ENCODE assay signal across 3 cellular contexts in the genomic region with DNA sequence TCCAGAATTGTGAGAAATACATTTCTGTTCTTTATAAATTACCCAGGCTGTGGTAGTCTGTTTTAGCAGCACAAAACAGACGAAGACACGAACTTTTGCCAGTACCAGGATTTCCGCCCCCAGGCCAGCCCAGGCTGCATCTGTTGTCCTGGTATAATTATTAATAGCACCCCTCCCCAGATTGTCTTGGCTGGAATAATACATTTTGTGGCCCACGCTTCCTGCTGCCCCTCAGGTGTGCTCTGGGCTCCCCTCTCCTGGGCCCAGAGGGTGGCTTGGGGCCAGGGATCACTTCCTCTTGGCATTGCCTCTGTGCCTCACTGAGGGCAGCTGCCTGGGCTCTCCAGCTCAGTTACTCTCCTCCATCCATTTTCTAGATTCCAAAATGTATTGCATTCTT.
A peak's percentile ranks its signal among the peaks of the same experiment; 100 is the strongest.
TF ChIP-seq lines count a peak whose summit lies in the region.

No MANE protein-coding gene starts in this region.

TF ChIP-seq in SK-N-SH, 30 proteins besides CTCF, POLR2A, EP300 and RAD21:
- no peak for TF ChIP-seq TAF1 (IDR thresholded peaks at IDR 0.05; ENCODE audit: borderline replicate concordance, low read depth, low read length)
- TF ChIP-seq RCOR1 (IDR thresholded peaks at IDR 0.05; ENCODE audit: low read length) = peak; percentile 40; the same call in 1 of the 2 replicates

TF ChIP-seq in SK-N-SH treated with all-trans-retinoic acid at 6 μM for 48 hours, 23 proteins besides CTCF, POLR2A, EP300 and RAD21:
- TF ChIP-seq ISL1 (CRISPR knock-in tag; IDR thresholded peaks at IDR 0.05) = no peak
- no peak for TF ChIP-seq OSR1 (CRISPR knock-in tag; IDR thresholded peaks at IDR 0.05)
- no peak for TF ChIP-seq ZNF70 (CRISPR knock-in tag; IDR thresholded peaks at IDR 0.05)
- no peak for TF ChIP-seq ZNF565 (CRISPR knock-in tag; conservative IDR thresholded peaks at IDR 0.05; ENCODE audit: low read depth)
- TF ChIP-seq ZFP3 (CRISPR knock-in tag; IDR thresholded peaks at IDR 0.05) = no peak
- TF ChIP-seq RARB (CRISPR knock-in tag; IDR thresholded peaks at IDR 0.05) = no peak
- TF ChIP-seq ESRRG (CRISPR knock-in tag; IDR thresholded peaks at IDR 0.05) = no peak
- no peak for TF ChIP-seq ZC3H10 (CRISPR knock-in tag; IDR thresholded peaks at IDR 0.05)
- TF ChIP-seq, protein P1, sequence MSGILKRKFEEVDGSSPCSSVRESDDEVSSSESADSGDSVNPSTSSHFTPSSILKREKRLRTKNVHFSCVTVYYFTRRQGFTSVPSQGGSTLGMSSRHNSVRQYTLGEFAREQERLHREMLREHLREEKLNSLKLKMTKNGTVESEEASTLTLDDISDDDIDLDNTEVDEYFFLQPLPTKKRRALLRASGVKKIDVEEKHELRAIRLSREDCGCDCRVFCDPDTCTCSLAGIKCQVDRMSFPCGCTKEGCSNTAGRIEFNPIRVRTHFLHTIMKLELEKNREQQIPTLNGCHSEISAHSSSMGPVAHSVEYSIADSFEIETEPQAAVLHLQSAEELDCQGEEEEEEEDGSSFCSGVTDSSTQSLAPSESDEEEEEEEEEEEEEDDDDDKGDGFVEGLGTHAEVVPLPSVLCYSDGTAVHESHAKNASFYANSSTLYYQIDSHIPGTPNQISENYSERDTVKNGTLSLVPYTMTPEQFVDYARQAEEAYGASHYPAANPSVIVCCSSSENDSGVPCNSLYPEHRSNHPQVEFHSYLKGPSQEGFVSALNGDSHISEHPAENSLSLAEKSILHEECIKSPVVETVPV (CRISPR knock-in tag; IDR thresholded peaks at IDR 0.05) = no peak
- TF ChIP-seq, protein P2, sequence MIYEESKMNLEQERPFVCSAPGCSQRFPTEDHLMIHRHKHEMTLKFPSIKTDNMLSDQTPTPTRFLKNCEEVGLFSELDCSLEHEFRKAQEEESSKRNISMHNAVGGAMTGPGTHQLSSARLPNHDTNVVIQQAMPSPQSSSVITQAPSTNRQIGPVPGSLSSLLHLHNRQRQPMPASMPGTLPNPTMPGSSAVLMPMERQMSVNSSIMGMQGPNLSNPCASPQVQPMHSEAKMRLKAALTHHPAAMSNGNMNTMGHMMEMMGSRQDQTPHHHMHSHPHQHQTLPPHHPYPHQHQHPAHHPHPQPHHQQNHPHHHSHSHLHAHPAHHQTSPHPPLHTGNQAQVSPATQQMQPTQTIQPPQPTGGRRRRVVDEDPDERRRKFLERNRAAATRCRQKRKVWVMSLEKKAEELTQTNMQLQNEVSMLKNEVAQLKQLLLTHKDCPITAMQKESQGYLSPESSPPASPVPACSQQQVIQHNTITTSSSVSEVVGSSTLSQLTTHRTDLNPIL (CRISPR knock-in tag; IDR thresholded peaks at IDR 0.05; ENCODE audit: low read depth) = no peak
- no peak for TF ChIP-seq ZFP30 (CRISPR knock-in tag; IDR thresholded peaks at IDR 0.05)
- no peak for TF ChIP-seq PPARA (CRISPR knock-in tag; IDR thresholded peaks at IDR 0.05; ENCODE audit: borderline replicate concordance)
- no peak for TF ChIP-seq TCF4 (CRISPR knock-in tag; IDR thresholded peaks at IDR 0.05; ENCODE audit: borderline replicate concordance)

TF ChIP-seq in IMR-90, 13 proteins besides CTCF, POLR2A, EP300 and RAD21:
- TF ChIP-seq RCOR1 (IDR thresholded peaks at IDR 0.05; ENCODE audit: insufficient replicate concordance, low read length) (no peak), MAZ (IDR thresholded peaks at IDR 0.05; ENCODE audit: borderline replicate concordance, low read depth, low read length) (no peak), MAFK (IDR thresholded peaks at IDR 0.05; ENCODE audit: low read depth, low read length) (no peak), RFX5 (IDR thresholded peaks at IDR 0.05; ENCODE audit: low read depth, low read length) (no peak), BHLHE40 (IDR thresholded peaks at IDR 0.05; ENCODE audit: low read depth, low read length) (no peak), FOS (IDR thresholded peaks at IDR 0.05; ENCODE audit: low read depth, low read length) (no peak), NFE2L2 (IDR thresholded peaks at IDR 0.05; ENCODE audit: low read depth, low read length) (no peak), SMC3 (IDR thresholded peaks at IDR 0.05; ENCODE audit: low read depth, low read length) (no peak), MXI1 (IDR thresholded peaks at IDR 0.05; ENCODE audit: borderline replicate concordance, low read depth, low read length) (no peak)
- TF ChIP-seq, protein P3, sequence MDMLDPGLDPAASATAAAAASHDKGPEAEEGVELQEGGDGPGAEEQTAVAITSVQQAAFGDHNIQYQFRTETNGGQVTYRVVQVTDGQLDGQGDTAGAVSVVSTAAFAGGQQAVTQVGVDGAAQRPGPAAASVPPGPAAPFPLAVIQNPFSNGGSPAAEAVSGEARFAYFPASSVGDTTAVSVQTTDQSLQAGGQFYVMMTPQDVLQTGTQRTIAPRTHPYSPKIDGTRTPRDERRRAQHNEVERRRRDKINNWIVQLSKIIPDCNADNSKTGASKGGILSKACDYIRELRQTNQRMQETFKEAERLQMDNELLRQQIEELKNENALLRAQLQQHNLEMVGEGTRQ (IDR thresholded peaks at IDR 0.05; ENCODE audit: low read depth, low read length) = no peak
- TF ChIP-seq, protein P4, sequence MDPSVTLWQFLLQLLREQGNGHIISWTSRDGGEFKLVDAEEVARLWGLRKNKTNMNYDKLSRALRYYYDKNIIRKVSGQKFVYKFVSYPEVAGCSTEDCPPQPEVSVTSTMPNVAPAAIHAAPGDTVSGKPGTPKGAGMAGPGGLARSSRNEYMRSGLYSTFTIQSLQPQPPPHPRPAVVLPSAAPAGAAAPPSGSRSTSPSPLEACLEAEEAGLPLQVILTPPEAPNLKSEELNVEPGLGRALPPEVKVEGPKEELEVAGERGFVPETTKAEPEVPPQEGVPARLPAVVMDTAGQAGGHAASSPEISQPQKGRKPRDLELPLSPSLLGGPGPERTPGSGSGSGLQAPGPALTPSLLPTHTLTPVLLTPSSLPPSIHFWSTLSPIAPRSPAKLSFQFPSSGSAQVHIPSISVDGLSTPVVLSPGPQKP (IDR thresholded peaks at IDR 0.05; ENCODE audit: borderline replicate concordance, low read depth, low read length) = no peak
